ENCODE assay signal across 1 cellular context in the genomic region with DNA sequence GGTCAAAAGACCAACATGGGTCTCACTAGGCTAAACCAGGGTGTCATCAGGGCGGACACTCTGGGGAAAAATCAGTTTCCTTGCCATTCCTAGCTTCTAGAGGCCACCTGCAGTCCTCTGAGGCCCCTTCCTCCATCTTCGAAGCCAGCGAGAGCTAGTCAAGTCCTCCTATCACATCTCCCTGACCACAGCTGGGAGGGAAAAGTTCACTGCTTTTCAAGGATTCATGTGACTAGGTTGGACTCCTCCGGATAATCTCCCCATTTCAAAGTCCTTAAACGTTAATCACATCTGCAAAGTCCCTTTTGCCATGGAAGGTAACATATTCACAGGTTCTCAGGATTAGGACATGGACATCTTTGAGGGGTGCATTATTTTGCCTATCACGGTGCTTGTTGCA.
TF ChIP-seq lines count a peak whose summit lies in the region.

No MANE protein-coding gene starts in this region.

TF ChIP-seq in HepG2, 621 proteins besides CTCF, POLR2A, EP300 and RAD21:
- TF ChIP-seq ZNF746 (CRISPR knock-in tag; IDR thresholded peaks at IDR 0.05) (no peak), MATR3 (CRISPR knock-in tag; IDR thresholded peaks at IDR 0.05) (no peak), ZBTB20 (CRISPR knock-in tag; IDR thresholded peaks at IDR 0.05; ENCODE audit: borderline replicate concordance, low read depth) (no peak), ZNF7 (CRISPR knock-in tag; IDR thresholded peaks at IDR 0.05) (no peak)
